In the genomic region with DNA sequence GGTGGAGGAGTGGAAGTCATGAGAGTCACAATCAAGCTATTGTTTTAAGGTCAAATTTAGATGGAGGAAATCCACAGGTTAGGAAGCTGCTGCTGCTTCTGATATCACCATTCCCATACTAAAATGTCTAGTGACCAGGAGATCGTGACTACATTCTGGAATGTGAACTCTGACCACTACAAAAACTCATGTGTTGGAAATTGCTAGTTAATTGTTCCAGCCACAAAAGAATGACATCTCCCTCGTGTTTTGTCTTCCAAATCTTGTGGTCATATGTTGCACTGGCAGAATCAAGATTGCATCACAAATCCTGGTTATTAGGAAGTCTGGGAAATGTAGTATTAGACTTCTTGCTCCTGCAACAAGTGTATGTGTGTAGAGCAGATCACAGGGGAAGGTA, we compare ENCODE assay signal across 12 cellular contexts.
DNase-seq lines count a peak whose midpoint lies in the region; ATAC-seq and TF ChIP-seq lines count a peak whose summit lies in the region.
"Had no signal": no experiment of that assay in that cellular context is flagged by ENCODE, and none has a peak within 500 bp of the region (broad histone marks: within the 10 kb centered on the region; RNA-seq: fewer than 3 reads in every experiment).

No MANE protein-coding gene starts in this region.

- H3K27me3 ChIP-seq in gastroesophageal sphincter, result no peaks in the 10 kb centered on the region

- DNase-seq in A172 (ENCODE audit: low spot score) (peak; percentile 53), HCEC 1CT (peak; percentile 18), astrocyte of the hippocampus (ENCODE audit: low read depth, low spot score) (peak; percentile 13), natural killer cell (no peak), left colon (no peak)
- DNase-seq in stimulated activated naive CD4-positive, alpha-beta T cell treated with Interleukin-2 at 50 U/mL for 16 hours (lab: John Stamatoyannopoulos, UW), result no peak
- DNase-seq in activated naive CD4-positive, alpha-beta T cell treated with anti-CD3 and anti-CD28 coated beads, Interleukin-2, amount 50 U/mL, for 16 hours, result no peak
- DNase-seq: activated CD8-positive, alpha-beta memory T cell treated with anti-CD3 and anti-CD28 coated beads, Interleukin-2, amount 50 U/mL, for 4 hours; NCI-H1105 had no signal

- peaks cover 0 to 5% (median 0%) of the 10 kb centered on the region in 3 donors for H3K9me3 ChIP-seq in gastroesophageal sphincter

- no peak overlapping the region for H3K4me3 Mint-ChIP-seq in natural killer cell
- H3K4me3 Mint-ChIP-seq: B cell had no signal

- peaks cover 6% of the 10 kb centered on the region in 2 donors for H3K9me3 Mint-ChIP-seq in natural killer cell

- H3K36me3 Mint-ChIP-seq in natural killer cell, result no peaks in the 10 kb centered on the region

- no peak overlapping the region for H3K27ac ChIP-seq in gastroesophageal sphincter
- H3K27ac ChIP-seq: skin epidermis had no signal

- H3K4me3 ChIP-seq in gastroesophageal sphincter, result no peak overlapping the region
- H3K4me3 ChIP-seq: skin epidermis had no signal

- no peak for TF ChIP-seq EP300 in gastroesophageal sphincter (IDR thresholded peaks at IDR 0.05)

- H3K27ac Mint-ChIP-seq in natural killer cell, result no peak overlapping the region
- H3K27ac Mint-ChIP-seq: B cell had no signal

- intact Hi-C loops in natural killer cell (cut with micrococcal nuclease), result no loop called here
- intact Hi-C loops in left colon (cut with DNase I, micrococcal nuclease), result no loop called here

- ATAC-seq in gastroesophageal sphincter (peak; percentile 22), natural killer cell (no peak), left colon (no peak)

- 27 to 31% methylated on average over 2 of the region's 2 CpGs for WGBS in gastroesophageal sphincter (ENCODE audit: low coverage in 1 of 2), 2 donors

- no peak for TF ChIP-seq CTCF in gastroesophageal sphincter (IDR thresholded peaks at IDR 0.05)
- TF ChIP-seq CTCF in natural killer cell (IDR thresholded peaks at IDR 0.05), result no peak

- TF ChIP-seq POLR2A in gastroesophageal sphincter (IDR thresholded peaks at IDR 0.05), result no peak

- H3K36me3 ChIP-seq in gastroesophageal sphincter, result no peaks in the 10 kb centered on the region

- no peaks in the 10 kb centered on the region for H3K4me1 ChIP-seq in gastroesophageal sphincter

- no peaks in the 10 kb centered on the region for H3K4me1 Mint-ChIP-seq in natural killer cell
- H3K4me1 Mint-ChIP-seq: B cell had no signal

- no peaks in the 10 kb centered on the region for H3K27me3 Mint-ChIP-seq in natural killer cell (ENCODE audit: low read depth in 2 of 2)
- H3K27me3 Mint-ChIP-seq: B cell had no signal

Comparison
In these comparisons a context has a peak if more than half of its experiments do, and no peak if none do; other contexts are left out.
1. DNase-seq: peak in A172 (single experiment), HCEC 1CT (single experiment) and astrocyte of the hippocampus (single experiment); none in natural killer cell (single experiment), stimulated activated naive CD4-positive, alpha-beta T cell treated with Interleukin-2 at 50 U/mL for 16 hours (single experiment), left colon (0 of 2) and activated naive CD4-positive, alpha-beta T cell treated with anti-CD3 and anti-CD28 coated beads, Interleukin-2, amount 50 U/mL, for 16 hours (single experiment).